In the genomic region with DNA sequence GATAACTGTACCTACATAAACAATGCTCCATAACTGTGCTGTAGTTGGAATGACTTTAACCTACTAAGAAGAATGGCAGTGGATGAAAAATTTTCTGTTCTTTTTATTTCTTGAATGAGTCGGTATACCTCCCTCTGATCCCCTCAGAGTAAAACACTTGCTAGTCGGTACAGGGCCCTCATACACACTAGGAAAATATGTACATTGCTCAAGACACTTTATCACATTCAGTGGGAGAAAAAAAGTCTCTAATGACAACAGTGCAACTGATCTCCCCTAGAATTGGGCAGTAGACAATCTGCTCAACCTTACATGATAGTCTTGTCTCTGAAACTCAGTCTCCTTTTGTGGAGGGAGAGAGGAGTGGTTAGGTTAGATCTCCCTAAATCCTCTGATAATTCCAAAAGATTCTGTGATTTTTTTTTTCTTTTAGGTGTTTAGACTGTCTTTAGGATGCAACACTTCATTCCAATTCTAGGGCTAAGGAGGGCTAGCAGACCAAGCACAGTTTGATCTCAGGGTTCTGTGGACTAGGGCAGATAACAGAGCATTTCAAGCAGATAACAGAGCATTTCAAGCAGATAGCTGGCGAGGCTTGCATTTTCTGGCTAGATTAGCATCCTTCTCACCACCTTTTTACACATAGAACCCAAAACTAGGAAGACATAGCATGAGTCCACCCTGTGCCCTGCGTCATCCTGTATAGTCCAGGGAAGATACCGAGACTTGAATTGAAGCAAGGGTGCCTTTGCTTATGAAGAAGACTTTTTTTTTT, we compare ENCODE assay signal across 29 cellular contexts.
DNase-seq lines count a peak whose midpoint lies in the region; ATAC-seq and TF ChIP-seq lines count a peak whose summit lies in the region.
"Had no signal": no experiment of that assay in that cellular context is flagged by ENCODE, and none has a peak within 500 bp of the region (broad histone marks: within the 10 kb centered on the region; RNA-seq: fewer than 3 reads in every experiment).

No MANE protein-coding gene starts in this region.

- no peaks in the 10 kb centered on the region for H3K9me2 ChIP-seq in MM.1S (replicated peaks; ENCODE audit: insufficient read depth, low read length)

- H3K9ac ChIP-seq in MM.1S (ENCODE audit: low read length) = no peak overlapping the region
- H3K9ac ChIP-seq in endodermal cell (ENCODE audit: extremely low read depth, low read length, poor library complexity, severe bottlenecking) = no peak overlapping the region

- no peak for ATAC-seq in stimulated activated effector memory CD8-positive, alpha-beta T cell treated with anti-CD3 and anti-CD28 coated beads, Interleukin-12 subunit alpha, Interleukin-12 subunit beta, amount 100 ng/mL, for 72 hours
- ATAC-seq: left ventricle myocardium superior; right cardiac atrium; stimulated activated naive CD8-positive, alpha-beta T cell treated with anti-CD3 and anti-CD28 coated beads, Interleukin-15, Interleukin-2, amounts not matched to agents 100 U/mL and 50 U/mL, for 24 hours had no signal

- H3K27me3 Mint-ChIP-seq in activated CD4-positive, alpha-beta T cell treated with anti-CD3 and anti-CD28 coated beads, Interleukin-2, amount 10 ng/mL, durations not matched to agents 24 days and 14 days = no peaks in the 10 kb centered on the region
- H3K27me3 Mint-ChIP-seq in endodermal cell (ENCODE audit: insufficient read depth) = no peaks in the 10 kb centered on the region

- H3K9me3 ChIP-seq in MM.1S (replicated peaks; ENCODE audit: insufficient read depth, low read length) (no peaks in the 10 kb centered on the region), endodermal cell (ENCODE audit: control insufficient read depth, low read length) (peaks cover 38% of the 10 kb centered on the region), osteoblast (ENCODE audit: low read depth, low read length) (no peaks in the 10 kb centered on the region)
- H3K9me3 ChIP-seq: colonic mucosa had no signal

- H3K36me3 ChIP-seq in MM.1S (replicated peaks; ENCODE audit: insufficient read depth, low read length) (no peaks in the 10 kb centered on the region), endodermal cell (ENCODE audit: control insufficient read depth, insufficient read depth, low read length) (no peaks in the 10 kb centered on the region), osteoblast (ENCODE audit: insufficient read depth, low read length) (no peaks in the 10 kb centered on the region)
- H3K36me3 ChIP-seq: colonic mucosa had no signal

- 75 to 80% methylated on average over 4 to 5 of the region's 5 CpGs for WGBS in endodermal cell (ENCODE audit: insufficient coverage in 1 of 2, insufficient read length in 1 of 2), 2 experiments
- WGBS in lower leg skin, 2 donors = 93 to 95% methylated on average over 5 of the region's 5 CpGs

- peaks cover 7% of the 10 kb centered on the region; the same call in 1 of the 2 replicates for H3F3A ChIP-seq in MM.1S (ENCODE audit: insufficient read depth, low read length)

- H3K9me3 Mint-ChIP-seq in activated CD4-positive, alpha-beta T cell treated with anti-CD3 and anti-CD28 coated beads, Interleukin-2, amount 10 ng/mL, durations not matched to agents 24 days and 14 days = peaks cover 16% of the 10 kb centered on the region
- H3K9me3 Mint-ChIP-seq in endodermal cell = peaks cover 5% of the 10 kb centered on the region
- H3K9me3 Mint-ChIP-seq in stimulated activated effector memory CD8-positive, alpha-beta T cell treated with anti-CD3 and anti-CD28 coated beads, Interleukin-12 subunit alpha, Interleukin-12 subunit beta, amount 100 ng/mL, for 72 hours = no peaks in the 10 kb centered on the region
- H3K9me3 Mint-ChIP-seq: H9 had no signal

- H3K27ac ChIP-seq in MM.1S (ENCODE audit: low read length) (no peak overlapping the region), endodermal cell (ENCODE audit: low read depth, low read length) (no peak overlapping the region), osteoblast (ENCODE audit: low read depth, low read length) (peak overlapping the region; percentile 66)
- H3K27ac ChIP-seq: colonic mucosa had no signal

- peaks cover 21% of the 10 kb centered on the region for H3K4me1 ChIP-seq in MM.1S (ENCODE audit: low read length)
- H3K4me1 ChIP-seq in endodermal cell (ENCODE audit: control insufficient read depth, insufficient read depth, low read length) = peaks cover 5% of the 10 kb centered on the region
- peaks cover 51% of the 10 kb centered on the region for H3K4me1 ChIP-seq in osteoblast (ENCODE audit: insufficient read depth, low read length)
- H3K4me1 ChIP-seq: colonic mucosa had no signal

- no peak overlapping the region for H3K4me3 ChIP-seq in MM.1S (ENCODE audit: low read length)
- H3K4me3 ChIP-seq in endodermal cell (ENCODE audit: low read length) = peak overlapping the region; percentile 3
- no peak overlapping the region for H3K4me3 ChIP-seq in osteoblast (ENCODE audit: insufficient read depth, low read length)
- no peak overlapping the region for H3K4me3 ChIP-seq in lower leg skin (ENCODE audit: low read depth, poor library complexity, severe bottlenecking)
- H3K4me3 ChIP-seq: colonic mucosa had no signal

- TF ChIP-seq POLR2A in lower leg skin (IDR thresholded peaks at IDR 0.05) = no peak

- H2AFZ ChIP-seq in MM.1S (ENCODE audit: low read length) (0 out of 2 replicates have a peak overlapping the region, but pooled peaks have one; percentile 13), osteoblast (ENCODE audit: low read length) (peak overlapping the region; percentile 16)

- H4K20me1 ChIP-seq in MM.1S (ENCODE audit: insufficient read depth, low read length) (no peaks in the 10 kb centered on the region), osteoblast (ENCODE audit: insufficient read depth, low read length) (no peaks in the 10 kb centered on the region)

- H3K27me3 ChIP-seq in MM.1S (replicated peaks; ENCODE audit: insufficient read depth, low read length) = no peaks in the 10 kb centered on the region
- H3K27me3 ChIP-seq in endodermal cell (ENCODE audit: control insufficient read depth, insufficient read depth, low read length, poor library complexity, severe bottlenecking) = no peaks in the 10 kb centered on the region
- no peaks in the 10 kb centered on the region for H3K27me3 ChIP-seq in osteoblast (ENCODE audit: insufficient read depth, low read length)
- H3K27me3 ChIP-seq: colonic mucosa had no signal

- H3K4me3 Mint-ChIP-seq in activated CD4-positive, alpha-beta T cell treated with anti-CD3 and anti-CD28 coated beads, Interleukin-2, amount 10 ng/mL, durations not matched to agents 24 days and 14 days = no peak overlapping the region
- H3K4me3 Mint-ChIP-seq in endodermal cell = no peak overlapping the region
- H3K4me3 Mint-ChIP-seq in stimulated activated effector memory CD8-positive, alpha-beta T cell treated with anti-CD3 and anti-CD28 coated beads, Interleukin-12 subunit alpha, Interleukin-12 subunit beta, amount 100 ng/mL, for 72 hours = no peak overlapping the region
- H3K4me3 Mint-ChIP-seq: CD14-positive monocyte, H9, mesothelial cell of epicardium had no signal

- H3K36me3 Mint-ChIP-seq in activated CD4-positive, alpha-beta T cell treated with anti-CD3 and anti-CD28 coated beads, Interleukin-2, amount 10 ng/mL, durations not matched to agents 24 days and 14 days (ENCODE audit: low read depth) = peaks cover 2% of the 10 kb centered on the region
- peaks cover 1% of the 10 kb centered on the region for H3K36me3 Mint-ChIP-seq in endodermal cell (ENCODE audit: low read depth)
- no peaks in the 10 kb centered on the region for H3K36me3 Mint-ChIP-seq in stimulated activated effector memory CD8-positive, alpha-beta T cell treated with anti-CD3 and anti-CD28 coated beads, Interleukin-12 subunit alpha, Interleukin-12 subunit beta, amount 100 ng/mL, for 72 hours
- H3K36me3 Mint-ChIP-seq: mesothelial cell of epicardium had no signal

- H3K27ac Mint-ChIP-seq in activated CD4-positive, alpha-beta T cell treated with anti-CD3 and anti-CD28 coated beads, Interleukin-2, amount 10 ng/mL, durations not matched to agents 24 days and 14 days = peak overlapping the region; percentile 2
- H3K27ac Mint-ChIP-seq in endodermal cell = no peak overlapping the region
- H3K27ac Mint-ChIP-seq in stimulated activated effector memory CD8-positive, alpha-beta T cell treated with anti-CD3 and anti-CD28 coated beads, Interleukin-12 subunit alpha, Interleukin-12 subunit beta, amount 100 ng/mL, for 72 hours = no peak overlapping the region
- H3K27ac Mint-ChIP-seq: H9, mesothelial cell of epicardium had no signal

- no peak overlapping the region for H3K4me2 ChIP-seq in MM.1S (ENCODE audit: low read depth, low read length)
- H3K4me2 ChIP-seq in osteoblast (ENCODE audit: insufficient read depth, low read length) = no peak overlapping the region

- H3K79me2 ChIP-seq in MM.1S (ENCODE audit: low read length) (no peaks in the 10 kb centered on the region), osteoblast (ENCODE audit: insufficient read depth, low read length) (no peaks in the 10 kb centered on the region)

- peaks cover 25% of the 10 kb centered on the region for H3K4me1 Mint-ChIP-seq in activated CD4-positive, alpha-beta T cell treated with anti-CD3 and anti-CD28 coated beads, Interleukin-2, amount 10 ng/mL, durations not matched to agents 24 days and 14 days
- H3K4me1 Mint-ChIP-seq in endodermal cell = peaks cover 8% of the 10 kb centered on the region
- peaks cover 16% of the 10 kb centered on the region for H3K4me1 Mint-ChIP-seq in stimulated activated effector memory CD8-positive, alpha-beta T cell treated with anti-CD3 and anti-CD28 coated beads, Interleukin-12 subunit alpha, Interleukin-12 subunit beta, amount 100 ng/mL, for 72 hours
- H3K4me1 Mint-ChIP-seq: H9 had no signal

- intact Hi-C loops in activated CD4-positive, alpha-beta T cell treated with anti-CD3 and anti-CD28 coated beads, Interleukin-2, amount 10 ng/mL, durations not matched to agents 24 days and 14 days (cut with micrococcal nuclease) = no loop called here
- intact Hi-C loops in lower leg skin (cut with DNase I; ENCODE audit: low total_unique reads) = no loop called here

- DNase-seq in activated CD4-positive, alpha-beta T cell treated with anti-CD3 and anti-CD28 coated beads, Interleukin-2, amount 10 ng/mL, durations not matched to agents 24 days and 14 days = no peak
- no peak for DNase-seq in activated CD4-positive, alpha-beta T cell treated with anti-CD3 and anti-CD28 coated beads, Interleukin-2, amount 50 U/mL, for 48 hours
- no peak for DNase-seq in MM.1S
- DNase-seq in endodermal cell = no peak
- no peak for DNase-seq in osteoblast (ENCODE audit: insufficient read length, low spot score, missing footprints)
- no peak for DNase-seq in UCSD-AML1 (lab: John Stamatoyannopoulos, UW; ENCODE audit: unreplicated experiment)
- DNase-seq in stimulated activated effector memory CD8-positive, alpha-beta T cell treated with anti-CD3 and anti-CD28 coated beads, Interleukin-12 subunit alpha, Interleukin-12 subunit beta, amount 100 ng/mL, for 72 hours (ENCODE audit: low spot score in 2 of 2) = no peak
- DNase-seq in lower leg skin (ENCODE audit: low spot score in 2 of 2) = no peak
- DNase-seq: 8988T; activated CD4-positive, alpha-beta T cell treated with anti-CD3 and anti-CD28 coated beads, Interleukin-2, amount 50 U/mL, for 4 hours; activated CD4-positive, CD25-positive, alpha-beta regulatory T cell; activated naive CD4-positive, alpha-beta T cell treated with Interleukin-2 at 50 U/mL for 16 hours; activated T-cell treated with anti-CD3 and anti-CD28 coated beads, Interleukin-2, amount 50 U/mL, for 48 hours; anterior cingulate cortex; colonic mucosa; effector CD8-positive, alpha-beta T cell; H9; Karpas-422; kidney; left ventricle myocardium superior; MV-4-11; NCI-H1436 treated with DMSO at 0.1 percent for 48 hours; NCI-H2107; right cardiac atrium; stimulated activated CD4-positive, alpha-beta T cell treated with anti-CD3 and anti-CD28 coated beads, Interleukin-1b, Interleukin-23, amount 100 ng/mL, for 48 hours; stimulated activated naive CD8-positive, alpha-beta T cell treated with anti-CD3 and anti-CD28 coated beads, Interleukin-15, Interleukin-2, amounts not matched to agents 100 U/mL and 50 U/mL, for 24 hours; SW 1271 had no signal

- TF ChIP-seq CTCF in MM.1S (IDR thresholded peaks at IDR 0.05; ENCODE audit: low read length) (no peak), endodermal cell (conservative IDR thresholded peaks at IDR 0.05) (no peak), osteoblast (IDR thresholded peaks at IDR 0.05; ENCODE audit: extremely low read depth, low read depth, low read length) (no peak), lower leg skin (IDR thresholded peaks at IDR 0.05) (no peak)
